In genomic region chr1:25033828-25034451, GRCh38 we compare ENCODE assay signal across 8 cellular contexts.
DNase-seq lines count a peak whose midpoint lies in the region; ATAC-seq, FAIRE-seq and TF ChIP-seq lines count a peak whose summit lies in the region.

No MANE protein-coding gene starts in this region.

- peaks cover 3% of the 10 kb centered on the region; the same call in 1 of the 2 replicates for H3K27me3 ChIP-seq in Karpas-422 (ENCODE audit: low read length)
- no peaks in the 10 kb centered on the region for H3K27me3 ChIP-seq in body of pancreas

- no peaks in the 10 kb centered on the region for H3K36me3 Mint-ChIP-seq in neural crest cell (ENCODE audit: low read depth)

- no peaks in the 10 kb centered on the region for H4K20me1 ChIP-seq in Karpas-422 (ENCODE audit: insufficient read depth, low read depth, low read length)

- 62 to 83% methylated on average over 16 to 23 of the region's 23 CpGs for WGBS in body of pancreas, 2 donors

- FAIRE-seq in frontal cortex (lab: Jason Lieb, UNC) = no peak

- H3K4me1 ChIP-seq in Karpas-422 (ENCODE audit: low read length) (peaks cover 52% of the 10 kb centered on the region), body of pancreas (no peaks in the 10 kb centered on the region)

- no peak for TF ChIP-seq CTCF in body of pancreas (IDR thresholded peaks at IDR 0.05)
- no peak for TF ChIP-seq CTCF in neural crest cell (conservative IDR thresholded peaks at IDR 0.05)

- H3K9me2 ChIP-seq in Karpas-422 (replicated peaks; ENCODE audit: insufficient read depth, low read length) = no peaks in the 10 kb centered on the region

- DNase-seq in G401 (ENCODE audit: low spot score) (peak; percentile 1), Karpas-422 (no peak), body of pancreas (peak in 3 of 4 donors; percentile 18 to 72 (median 28)), neural crest cell (ENCODE audit: low read depth, low spot score) (no peak), EL (no peak), frontal cortex (ENCODE audit: low spot score in 2 of 2) (no peak), hepatic stellate cell (ENCODE audit: low spot score) (no peak)

- no peaks in the 10 kb centered on the region for H3K9me3 Mint-ChIP-seq in neural crest cell

- ATAC-seq in body of pancreas (no peak), HG03432 (IDR thresholded peaks at IDR 0.05; ENCODE audit: unreplicated experiment) (no peak)

- H3K4me2 ChIP-seq in Karpas-422 (ENCODE audit: low read depth, low read length, poor library complexity, severe bottlenecking) = peak overlapping the region; percentile 66

- no peak overlapping the region for H2AFZ ChIP-seq in Karpas-422 (ENCODE audit: low read length)

- H3K36me3 ChIP-seq in Karpas-422 (ENCODE audit: insufficient read depth, low read length) (no peaks in the 10 kb centered on the region), body of pancreas (replicated peaks in 1 of 2; ENCODE audit: insufficient read depth in 1 of 2, low read depth in 2 of 2) (no peaks in the 10 kb centered on the region)

- H3K27me3 Mint-ChIP-seq in neural crest cell (ENCODE audit: low read depth) = no peaks in the 10 kb centered on the region

- peak overlapping the region; percentile 46 for H3K27ac Mint-ChIP-seq in neural crest cell (ENCODE audit: unreplicated experiment)

- H3K4me3 Mint-ChIP-seq in neural crest cell = no peak overlapping the region

- in situ Hi-C loops in G401 (cut with HindIII; ENCODE audit: low sequenced_read_pairs) = no loop called here

- no peaks in the 10 kb centered on the region for H3K79me2 ChIP-seq in Karpas-422 (ENCODE audit: low read length)

- peak in 1 of 3 donors; percentile 18 for TF ChIP-seq POLR2A in body of pancreas (IDR thresholded peaks at IDR 0.05)

- intact Hi-C loops in body of pancreas (cut with DNase I) = no loop called here

- H3K27ac ChIP-seq in Karpas-422 (ENCODE audit: low read length) = peak overlapping the region; percentile 90; the same call in 1 of the 2 replicates
- peak overlapping the region in 1 of 4 donors; percentile 38 for H3K27ac ChIP-seq in body of pancreas

- H3K4me3 ChIP-seq in Karpas-422 (ENCODE audit: low read length) (no peak overlapping the region), body of pancreas (no peak overlapping the region)

- H3K9me3 ChIP-seq in Karpas-422 (ENCODE audit: low read length) (no peaks in the 10 kb centered on the region), body of pancreas (no peaks in the 10 kb centered on the region)

- peaks cover 7% of the 10 kb centered on the region for H3K4me1 Mint-ChIP-seq in neural crest cell

- no peak overlapping the region for H3K9ac ChIP-seq in Karpas-422 (ENCODE audit: low read length)

Comparison
In these comparisons a context has a peak if more than half of its experiments do, and no peak if none do; other contexts are left out.
1. DNase-seq: peak in G401 (single experiment) and body of pancreas (3 of 4); none in Karpas-422 (single experiment), neural crest cell (single experiment), EL (single experiment), frontal cortex (0 of 2) and hepatic stellate cell (single experiment).